8 cellular contexts compared by ENCODE assay signal in the genomic region with DNA sequence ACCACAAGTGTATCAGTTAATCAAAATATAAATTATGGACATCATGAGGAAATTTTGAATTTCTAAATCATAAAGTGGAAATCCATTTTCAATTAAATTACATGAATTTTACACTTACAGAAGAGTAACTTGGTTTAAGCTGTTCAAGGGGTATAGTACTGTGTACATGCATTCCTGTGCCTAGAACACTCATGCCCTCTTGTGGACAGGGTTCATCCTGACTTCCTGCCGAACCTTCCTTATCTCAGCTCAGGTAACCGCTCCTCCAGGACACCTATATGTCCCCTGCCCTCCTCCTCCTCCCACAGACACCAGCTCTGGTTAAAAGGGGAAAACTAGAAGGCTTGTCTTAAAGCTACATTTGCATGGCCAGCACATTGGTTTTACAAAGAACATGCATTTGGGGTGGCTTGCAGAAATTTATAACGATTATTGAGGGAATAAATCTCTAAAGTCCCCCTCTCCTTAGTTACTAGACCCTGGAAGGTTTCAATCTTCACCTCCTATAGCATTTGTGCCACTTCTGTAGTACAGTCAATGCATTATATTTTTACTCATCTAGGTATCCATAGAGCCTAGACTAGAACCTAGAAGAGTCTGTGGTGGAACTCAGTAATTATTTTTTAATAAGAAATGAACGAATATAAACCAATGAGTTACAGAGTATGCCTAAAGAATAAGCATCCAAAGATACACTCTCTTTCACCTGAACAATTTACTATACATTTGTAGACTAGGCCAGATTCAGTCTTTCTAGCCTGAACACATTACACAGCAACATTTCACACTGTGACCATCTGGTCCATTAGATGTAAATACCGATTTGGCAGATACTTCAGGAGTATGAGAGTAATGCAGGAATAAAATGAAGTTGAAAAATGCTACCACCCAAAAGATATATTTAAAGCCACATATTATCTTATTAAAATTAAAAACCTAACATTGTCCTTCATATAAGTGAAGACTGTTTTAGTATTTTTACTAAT.
DNase-seq lines count a peak whose midpoint lies in the region; ATAC-seq, FAIRE-seq and TF ChIP-seq lines count a peak whose summit lies in the region.

No MANE protein-coding gene starts in this region.

- H4K91ac ChIP-seq in mesenchymal stem cell (ENCODE audit: low read length): no peak overlapping the region

- H3K27me3 Mint-ChIP-seq in MCF 10A (ENCODE audit: insufficient read depth, unreplicated experiment): peaks cover 7% of the 10 kb centered on the region

- H3K27ac ChIP-seq in mesenchymal stem cell (ENCODE audit: low read length, poor library complexity, severe bottlenecking): no peak overlapping the region

- no peak overlapping the region for H4K8ac ChIP-seq in mesenchymal stem cell (ENCODE audit: low read length)

- FAIRE-seq in D721Med (lab: Jason Lieb, UNC): peak; percentile 44

- H3K4me3 ChIP-seq in mesenchymal stem cell (ENCODE audit: insufficient read depth in 1 of 2, low read depth in 1 of 2, low read length in 2 of 2): no peak overlapping the region

- POLR2A ChIA-PET in MCF 10A (lab: Yijun Ruan, JAX): interaction anchor here (0.6 kb wide), 1 partner anchor 63 kb away, joined by 3 read pairs; no protein-coding TSS in a partner anchor

- BruUV-seq in MCF 10A (replicated peaks; lab: Mats Ljungman, UMichigan): no TSS peak

- no peak overlapping the region for H3K4me2 ChIP-seq in mesenchymal stem cell (ENCODE audit: low read length, poor library complexity, severe bottlenecking)

- no peak overlapping the region for H3K18ac ChIP-seq in mesenchymal stem cell (ENCODE audit: low read depth in 1 of 2, low read length in 2 of 2)

- H3K4ac ChIP-seq in mesenchymal stem cell (ENCODE audit: low read depth in 1 of 2, low read length in 2 of 2): no peak overlapping the region

- H3K4me1 Mint-ChIP-seq in MCF 10A (ENCODE audit: insufficient read depth, unreplicated experiment): no peaks in the 10 kb centered on the region

- H2BK5ac ChIP-seq in mesenchymal stem cell (ENCODE audit: low read depth, low read length, poor library complexity, severe bottlenecking): no peak overlapping the region

- H2BK15ac ChIP-seq in mesenchymal stem cell (ENCODE audit: low read depth, poor library complexity, severe bottlenecking): no peak overlapping the region

- H3K4me3 Mint-ChIP-seq in MCF 10A (ENCODE audit: unreplicated experiment): no peak overlapping the region

- no peak overlapping the region for H3K14ac ChIP-seq in mesenchymal stem cell (ENCODE audit: low read length in 2 of 2)

- no peak for DNase-seq in D721Med (ENCODE audit: insufficient read length, low spot score)
- peak; percentile 1 for DNase-seq in GM19238 (ENCODE audit: insufficient read length, low spot score)
- DNase-seq in NCI-H345 (lab: John Stamatoyannopoulos, UW): peak; percentile 42
- peak; percentile 73 for DNase-seq in MCF 10A (ENCODE audit: unreplicated experiment)
- DNase-seq in mesenchymal stem cell: peak; percentile 26
- DNase-seq in superior temporal gyrus (ENCODE audit: extremely low spot score): no peak
- no peak for DNase-seq in activated T-cell treated with anti-CD3 and anti-CD28 coated beads, Interleukin-2, amount 50 U/mL, for 1 hour

- no peak overlapping the region for H3K27ac Mint-ChIP-seq in MCF 10A (ENCODE audit: low read depth, unreplicated experiment)

- H3K9me3 Mint-ChIP-seq in MCF 10A (ENCODE audit: unreplicated experiment): no peaks in the 10 kb centered on the region

- CTCF ChIA-PET in MCF 10A (lab: Yijun Ruan, JAX): interaction anchor here (0.5 to 3.0 kb wide), 45 partner anchors 9 to 1199 kb away, joined by 3 to 19 read pairs (median 3); no protein-coding TSS in a partner anchor

- H2BK120ac ChIP-seq in mesenchymal stem cell (ENCODE audit: low read depth, low read length): no peak overlapping the region

- H3K36me3 Mint-ChIP-seq in MCF 10A (ENCODE audit: insufficient read depth, unreplicated experiment): no peaks in the 10 kb centered on the region

- no peaks in the 10 kb centered on the region for H3K9me3 ChIP-seq in mesenchymal stem cell (ENCODE audit: control insufficient read depth, low read length)

- TF ChIP-seq CTCF in D721Med (IDR thresholded peaks at IDR 0.05; ENCODE audit: insufficient read depth, missing control alignments) (peak; percentile 78), MCF 10A (IDR thresholded peaks at IDR 0.05; ENCODE audit: unreplicated experiment) (peak; percentile 70)

- no peaks in the 10 kb centered on the region for H3K79me1 ChIP-seq in mesenchymal stem cell (replicated peaks; ENCODE audit: low read length, poor library complexity, severe bottlenecking)

- H3K9ac ChIP-seq in mesenchymal stem cell (ENCODE audit: low read length): no peak overlapping the region

- no peaks in the 10 kb centered on the region for H3K36me3 ChIP-seq in mesenchymal stem cell (ENCODE audit: control insufficient read depth in 1 of 2, insufficient read depth in 2 of 2, low read depth in 1 of 2, low read length in 2 of 2)

- peak; percentile 79 for ATAC-seq in HG03175 (IDR thresholded peaks at IDR 0.05; ENCODE audit: unreplicated experiment)

- H3K4me1 ChIP-seq in mesenchymal stem cell (ENCODE audit: control insufficient read depth, insufficient read depth, low read depth, low read length): no peaks in the 10 kb centered on the region

- H3K27me3 ChIP-seq in mesenchymal stem cell (ENCODE audit: control insufficient read depth in 1 of 2, insufficient read depth in 1 of 2, low read length in 2 of 2): peaks cover 0 to 11% of the 10 kb centered on the region in 2 experiments

- intact Hi-C loops in MCF 10A (cut with micrococcal nuclease): loop anchor here (1.0 to 10.0 kb wide), 8 partner anchors 170 to 1200 kb away; no protein-coding TSS in a partner anchor

- no peak overlapping the region for H3K23ac ChIP-seq in mesenchymal stem cell (ENCODE audit: low read length in 2 of 2)

- 50% methylated on average over 2 of the region's 5 CpGs for WGBS in mesenchymal stem cell

- no peak overlapping the region for H2AK5ac ChIP-seq in mesenchymal stem cell (ENCODE audit: low read length, severe bottlenecking)

- no peak overlapping the region for H2AFZ ChIP-seq in mesenchymal stem cell (ENCODE audit: low read depth, low read length)

- H2BK12ac ChIP-seq in mesenchymal stem cell (ENCODE audit: low read length in 2 of 2): no peak overlapping the region

Comparison
In these comparisons a context has a peak if more than half of its experiments do, and no peak if none do; other contexts are left out.
1. DNase-seq: peak in GM19238 (single experiment), NCI-H345 (single experiment), MCF 10A (single experiment) and mesenchymal stem cell (single experiment); none in D721Med (single experiment), superior temporal gyrus (single experiment) and activated T-cell treated with anti-CD3 and anti-CD28 coated beads, Interleukin-2, amount 50 U/mL, for 1 hour (single experiment).